ENCODE assay signal across 8 cellular contexts in the genomic region with DNA sequence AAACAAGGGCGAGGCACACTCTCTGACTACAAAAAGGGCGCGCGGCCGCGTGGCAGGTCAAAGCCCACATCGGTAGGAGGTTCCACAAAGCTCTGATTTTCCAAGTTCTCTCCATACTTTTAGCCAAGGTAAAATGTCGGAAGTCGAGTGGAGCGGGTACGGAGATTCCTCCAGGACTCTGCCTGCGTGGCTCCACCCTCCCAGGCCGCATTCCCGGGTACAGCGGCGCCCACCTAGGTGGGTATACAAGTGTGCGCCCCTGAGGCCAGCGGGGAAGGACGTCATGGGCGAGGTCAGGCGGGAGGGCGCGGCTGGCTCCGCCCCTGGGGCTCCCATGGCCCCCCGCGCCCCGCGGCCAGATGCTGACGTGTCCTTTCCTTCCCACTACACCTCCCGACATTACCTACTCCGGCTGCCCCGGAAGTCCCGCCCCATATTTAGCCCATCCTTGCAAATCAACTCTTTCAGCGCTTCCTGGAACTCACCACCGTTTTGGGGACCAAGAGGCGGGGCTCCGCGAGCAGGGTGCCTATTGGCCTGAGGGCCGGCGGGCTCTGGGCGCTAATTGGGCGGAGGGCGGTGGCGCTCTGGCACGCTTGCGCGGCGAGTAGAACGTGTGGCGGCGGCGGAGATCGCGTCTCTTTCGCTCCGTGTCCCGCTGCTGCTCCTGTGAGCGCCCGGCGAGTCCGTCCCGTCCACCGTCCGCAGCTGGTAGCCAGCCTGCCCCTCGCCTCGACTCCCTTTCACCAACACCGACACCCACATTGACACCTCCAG. TPM values are rescaled to one million over a fixed set of nuclear protein-coding genes. Genes with fewer than 3 reads are reported as not detected.
DNase-seq lines count a peak whose midpoint lies in the region; ATAC-seq and TF ChIP-seq lines count a peak whose summit lies in the region.

A gene (plus strand): TSS at position 639 of the 777 bp plus-strand sequence. CDS start 180 bp downstream, outside the sequence.

- DNase-seq in AG20443 (ENCODE audit: low spot score) = peak; percentile 98
- peak; percentile 95 for DNase-seq in NCI-H510A (lab: John Stamatoyannopoulos, UW)
- peak; percentile 97 for DNase-seq in activated CD4-positive, alpha-beta T cell treated with anti-CD3 and anti-CD28 coated beads for 1 hour
- DNase-seq in cerebellum (ENCODE audit: low spot score) = peak; percentile 98
- peak; percentile 100 for DNase-seq in islet precursor cell
- peak; percentile 94 to 95 for DNase-seq in stimulated activated CD4-positive, alpha-beta T cell treated with anti-CD3 and anti-CD28 coated beads, Interleukin-15, amount 100 ng/mL, for 1 hour (ENCODE audit: low read depth in 1 of 2, low spot score in 1 of 2)

- ATAC-seq in HG03432 (IDR thresholded peaks at IDR 0.05; ENCODE audit: unreplicated experiment) = peak; percentile 96

- TF ChIP-seq POLR2A in GM19099 (IDR thresholded peaks at IDR 0.05; ENCODE audit: extremely low read depth, insufficient read length, low read depth) = peak; percentile 96

RNA-seq across cellular contexts. Expression of the gene that starts here (rescaled TPM):
- 62.8 TPM for total RNA-seq in cerebellum

Comparison
In these comparisons a context has a peak if more than half of its experiments do, and no peak if none do; other contexts are left out.
1. Peak in every context shown above with its lines: DNase-seq and ATAC-seq.